In the genomic region with DNA sequence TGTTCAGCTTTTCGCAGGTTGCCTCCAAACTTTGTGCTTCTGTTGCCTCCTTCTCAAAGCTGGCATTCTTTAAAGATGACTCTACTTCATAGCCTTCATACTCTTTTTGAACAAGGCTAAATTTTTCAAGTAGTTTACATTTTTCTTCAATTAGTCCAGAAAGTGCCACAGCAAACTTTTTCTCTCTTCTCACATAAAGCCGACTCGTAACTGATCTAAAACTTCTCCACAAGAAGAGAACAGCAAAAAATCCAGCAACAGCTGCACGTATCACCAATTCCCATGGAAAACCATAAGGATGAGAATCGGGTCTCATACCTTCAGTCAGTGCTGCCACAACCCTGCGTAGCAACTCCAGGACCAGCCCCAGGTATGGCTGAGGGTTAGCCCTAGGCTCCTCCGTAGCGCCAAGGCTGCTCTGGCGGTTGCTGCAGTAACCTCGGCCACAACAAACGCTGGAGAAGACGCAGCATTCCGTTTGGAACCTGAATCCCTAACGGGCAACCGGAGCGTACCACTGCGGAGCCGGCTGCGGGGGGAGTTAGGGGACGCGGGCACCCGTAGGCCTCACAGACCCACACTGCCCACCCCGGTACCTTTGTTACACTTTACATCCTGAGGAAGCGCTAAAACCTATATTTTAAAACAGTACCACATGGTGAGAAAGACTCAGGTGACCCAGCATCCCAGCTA, we compare ENCODE assay signal across 3 cellular contexts.
TF ChIP-seq lines count a peak whose summit lies in the region.

A gene with protein sequence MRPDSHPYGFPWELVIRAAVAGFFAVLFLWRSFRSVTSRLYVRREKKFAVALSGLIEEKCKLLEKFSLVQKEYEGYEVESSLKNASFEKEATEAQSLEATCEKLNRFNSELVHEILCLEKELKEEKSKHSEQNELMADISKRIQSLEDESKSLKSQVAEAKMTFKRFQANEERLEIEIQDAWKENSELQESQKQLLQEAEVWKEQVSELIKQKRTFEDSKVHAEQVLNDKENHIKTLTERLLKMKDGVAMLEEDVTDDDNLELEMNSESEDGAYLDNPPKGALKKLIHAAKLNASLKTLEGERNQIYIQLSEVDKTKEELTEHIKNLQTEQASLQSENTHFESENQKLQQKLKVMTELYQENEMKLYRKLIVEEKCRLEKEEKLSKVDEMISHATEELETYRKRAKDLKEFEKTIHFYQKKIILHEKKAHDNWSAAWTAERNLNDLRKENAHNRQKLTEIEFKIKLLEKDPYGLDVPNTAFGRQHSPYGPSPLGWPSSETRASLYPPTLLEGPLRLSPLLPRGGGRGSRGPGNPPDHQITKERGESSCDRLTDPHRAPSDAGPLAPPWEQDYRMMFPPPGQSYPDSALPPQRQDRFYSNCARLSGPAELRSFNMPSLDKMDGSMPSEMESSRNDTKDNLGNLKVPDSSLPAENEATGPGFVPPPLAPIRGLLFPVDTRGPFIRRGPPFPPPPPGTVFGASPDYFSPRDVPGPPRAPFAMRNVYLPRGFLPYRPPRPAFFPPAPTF (minus strand): TSS at position 420 of the 693 bp plus-strand sequence. CDS start 104 bp downstream, at position 316.

TF ChIP-seq in SK-N-SH, 30 proteins besides CTCF, POLR2A, EP300 and RAD21:
- TF ChIP-seq JUND (IDR thresholded peaks at IDR 0.05) (no peak), NRF1 (IDR thresholded peaks at IDR 0.05; ENCODE audit: low read depth, low read length) (no peak), SIN3A (IDR thresholded peaks at IDR 0.05; ENCODE audit: borderline replicate concordance, low read depth, low read length) (no peak)
- TF ChIP-seq, protein P1, sequence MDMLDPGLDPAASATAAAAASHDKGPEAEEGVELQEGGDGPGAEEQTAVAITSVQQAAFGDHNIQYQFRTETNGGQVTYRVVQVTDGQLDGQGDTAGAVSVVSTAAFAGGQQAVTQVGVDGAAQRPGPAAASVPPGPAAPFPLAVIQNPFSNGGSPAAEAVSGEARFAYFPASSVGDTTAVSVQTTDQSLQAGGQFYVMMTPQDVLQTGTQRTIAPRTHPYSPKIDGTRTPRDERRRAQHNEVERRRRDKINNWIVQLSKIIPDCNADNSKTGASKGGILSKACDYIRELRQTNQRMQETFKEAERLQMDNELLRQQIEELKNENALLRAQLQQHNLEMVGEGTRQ (IDR thresholded peaks at IDR 0.05; ENCODE audit: borderline replicate concordance, low read depth, low read length) = no peak

TF ChIP-seq in SK-N-SH treated with all-trans-retinoic acid at 6 μM for 48 hours, 23 proteins besides CTCF, POLR2A, EP300 and RAD21:
- TF ChIP-seq, protein P2, sequence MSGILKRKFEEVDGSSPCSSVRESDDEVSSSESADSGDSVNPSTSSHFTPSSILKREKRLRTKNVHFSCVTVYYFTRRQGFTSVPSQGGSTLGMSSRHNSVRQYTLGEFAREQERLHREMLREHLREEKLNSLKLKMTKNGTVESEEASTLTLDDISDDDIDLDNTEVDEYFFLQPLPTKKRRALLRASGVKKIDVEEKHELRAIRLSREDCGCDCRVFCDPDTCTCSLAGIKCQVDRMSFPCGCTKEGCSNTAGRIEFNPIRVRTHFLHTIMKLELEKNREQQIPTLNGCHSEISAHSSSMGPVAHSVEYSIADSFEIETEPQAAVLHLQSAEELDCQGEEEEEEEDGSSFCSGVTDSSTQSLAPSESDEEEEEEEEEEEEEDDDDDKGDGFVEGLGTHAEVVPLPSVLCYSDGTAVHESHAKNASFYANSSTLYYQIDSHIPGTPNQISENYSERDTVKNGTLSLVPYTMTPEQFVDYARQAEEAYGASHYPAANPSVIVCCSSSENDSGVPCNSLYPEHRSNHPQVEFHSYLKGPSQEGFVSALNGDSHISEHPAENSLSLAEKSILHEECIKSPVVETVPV (CRISPR knock-in tag; IDR thresholded peaks at IDR 0.05) = no peak
- TF ChIP-seq RARB (CRISPR knock-in tag; IDR thresholded peaks at IDR 0.05) = no peak
- no peak for TF ChIP-seq CSDC2 (CRISPR knock-in tag; IDR thresholded peaks at IDR 0.05)
- no peak for TF ChIP-seq TOX (CRISPR knock-in tag; IDR thresholded peaks at IDR 0.05; ENCODE audit: borderline replicate concordance)
- no peak for TF ChIP-seq ARNTL (CRISPR knock-in tag; IDR thresholded peaks at IDR 0.05; ENCODE audit: borderline replicate concordance, low read depth)
- TF ChIP-seq, protein P3, sequence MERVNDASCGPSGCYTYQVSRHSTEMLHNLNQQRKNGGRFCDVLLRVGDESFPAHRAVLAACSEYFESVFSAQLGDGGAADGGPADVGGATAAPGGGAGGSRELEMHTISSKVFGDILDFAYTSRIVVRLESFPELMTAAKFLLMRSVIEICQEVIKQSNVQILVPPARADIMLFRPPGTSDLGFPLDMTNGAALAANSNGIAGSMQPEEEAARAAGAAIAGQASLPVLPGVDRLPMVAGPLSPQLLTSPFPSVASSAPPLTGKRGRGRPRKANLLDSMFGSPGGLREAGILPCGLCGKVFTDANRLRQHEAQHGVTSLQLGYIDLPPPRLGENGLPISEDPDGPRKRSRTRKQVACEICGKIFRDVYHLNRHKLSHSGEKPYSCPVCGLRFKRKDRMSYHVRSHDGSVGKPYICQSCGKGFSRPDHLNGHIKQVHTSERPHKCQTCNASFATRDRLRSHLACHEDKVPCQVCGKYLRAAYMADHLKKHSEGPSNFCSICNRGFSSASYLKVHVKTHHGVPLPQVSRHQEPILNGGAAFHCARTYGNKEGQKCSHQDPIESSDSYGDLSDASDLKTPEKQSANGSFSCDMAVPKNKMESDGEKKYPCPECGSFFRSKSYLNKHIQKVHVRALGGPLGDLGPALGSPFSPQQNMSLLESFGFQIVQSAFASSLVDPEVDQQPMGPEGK (CRISPR knock-in tag; IDR thresholded peaks at IDR 0.05; ENCODE audit: borderline replicate concordance) = no peak
TF ChIP-seq in SK-N-SH treated with all-trans-retinoic acid at 6 μM for 48 hours: peak in this region for 0.

TF ChIP-seq in K562, 482 proteins besides CTCF, POLR2A, EP300 and RAD21:
- no peak for TF ChIP-seq KAT7 (CRISPR knock-in tag; IDR thresholded peaks at IDR 0.05; ENCODE audit: borderline replicate concordance)
- TF ChIP-seq, protein P4, sequence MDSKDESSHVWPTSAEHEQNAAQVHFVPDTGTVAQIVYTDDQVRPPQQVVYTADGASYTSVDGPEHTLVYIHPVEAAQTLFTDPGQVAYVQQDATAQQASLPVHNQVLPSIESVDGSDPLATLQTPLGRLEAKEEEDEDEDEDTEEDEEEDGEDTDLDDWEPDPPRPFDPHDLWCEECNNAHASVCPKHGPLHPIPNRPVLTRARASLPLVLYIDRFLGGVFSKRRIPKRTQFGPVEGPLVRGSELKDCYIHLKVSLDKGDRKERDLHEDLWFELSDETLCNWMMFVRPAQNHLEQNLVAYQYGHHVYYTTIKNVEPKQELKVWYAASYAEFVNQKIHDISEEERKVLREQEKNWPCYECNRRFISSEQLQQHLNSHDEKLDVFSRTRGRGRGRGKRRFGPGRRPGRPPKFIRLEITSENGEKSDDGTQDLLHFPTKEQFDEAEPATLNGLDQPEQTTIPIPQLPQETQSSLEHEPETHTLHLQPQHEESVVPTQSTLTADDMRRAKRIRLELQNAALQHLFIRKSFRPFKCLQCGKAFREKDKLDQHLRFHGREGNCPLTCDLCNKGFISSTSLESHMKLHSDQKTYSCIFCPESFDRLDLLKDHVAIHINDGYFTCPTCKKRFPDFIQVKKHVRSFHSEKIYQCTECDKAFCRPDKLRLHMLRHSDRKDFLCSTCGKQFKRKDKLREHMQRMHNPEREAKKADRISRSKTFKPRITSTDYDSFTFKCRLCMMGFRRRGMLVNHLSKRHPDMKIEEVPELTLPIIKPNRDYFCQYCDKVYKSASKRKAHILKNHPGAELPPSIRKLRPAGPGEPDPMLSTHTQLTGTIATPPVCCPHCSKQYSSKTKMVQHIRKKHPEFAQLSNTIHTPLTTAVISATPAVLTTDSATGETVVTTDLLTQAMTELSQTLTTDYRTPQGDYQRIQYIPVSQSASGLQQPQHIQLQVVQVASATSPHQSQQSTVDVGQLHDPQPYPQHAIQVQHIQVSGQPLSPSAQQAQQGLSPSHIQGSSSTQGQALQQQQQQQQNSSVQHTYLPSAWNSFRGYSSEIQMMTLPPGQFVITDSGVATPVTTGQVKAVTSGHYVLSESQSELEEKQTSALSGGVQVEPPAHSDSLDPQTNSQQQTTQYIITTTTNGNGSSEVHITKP (IDR thresholded peaks at IDR 0.05; ENCODE audit: partially characterized antibody) = peak; percentile 91
TF ChIP-seq in K562: peak in this region for 1.
